ENCODE assay signal across 1 cellular context in the genomic region with DNA sequence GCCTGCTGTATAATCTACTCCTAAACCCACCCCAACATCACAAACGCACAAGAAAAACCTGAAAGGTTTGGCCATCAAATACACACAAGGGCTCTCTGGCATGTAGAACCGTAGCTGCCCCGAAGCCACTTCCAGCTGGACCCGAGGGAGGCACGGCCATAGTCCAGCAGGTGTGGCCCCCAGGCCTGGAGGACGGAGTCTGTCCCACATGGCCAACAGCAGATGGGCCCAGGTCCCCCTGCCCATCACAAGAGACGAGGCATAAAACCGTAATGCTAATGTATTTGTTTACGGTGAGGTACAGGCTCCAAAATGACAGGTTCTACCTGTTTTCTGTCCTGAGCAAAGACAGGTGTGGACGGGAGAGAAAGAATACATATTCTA.
TF ChIP-seq lines count a peak whose summit lies in the region.

No MANE protein-coding gene starts in this region.

TF ChIP-seq in H1, 55 proteins besides CTCF, POLR2A, EP300 and RAD21:
- TF ChIP-seq CEBPB (IDR thresholded peaks at IDR 0.05; ENCODE audit: low read depth, low read length) (no peak), POLR2AphosphoS5 (IDR thresholded peaks at IDR 0.05; ENCODE audit: low read depth, low read length) (no peak), TAF7 (optimal IDR thresholded peaks at IDR 0.05; ENCODE audit: borderline replicate concordance, low read depth, low read length) (no peak), EGR1 (IDR thresholded peaks at IDR 0.05; ENCODE audit: borderline replicate concordance, low read depth, low read length) (no peak), ASH2L (IDR thresholded peaks at IDR 0.05; ENCODE audit: low read length) (no peak), CREB1 (IDR thresholded peaks at IDR 0.05) (no peak)
